In genomic region chr11:77994434-77995362, GRCh38 we compare ENCODE assay signal across 8 cellular contexts. TPM values are rescaled to one million over a fixed set of nuclear protein-coding genes. Genes with fewer than 3 reads are reported as not detected.
DNase-seq lines count a peak whose midpoint lies in the region; ATAC-seq and TF ChIP-seq lines count a peak whose summit lies in the region.

Gene INTS4 (minus strand): TSS chr11:77994668. CDS start chr11:77994643, 25 bp downstream.

- peaks cover 23% of the 10 kb centered on the region for H3K36me3 Mint-ChIP-seq in activated T-cell treated with anti-CD3 and anti-CD28 coated beads, Interleukin-2, amount 50 U/mL, for 24 hours (ENCODE audit: low read depth)

- no peak for TF ChIP-seq CTCF in epithelial cell of proximal tubule (conservative IDR thresholded peaks at IDR 0.05; ENCODE audit: low read depth, low read length)

- H3K9me3 Mint-ChIP-seq in activated T-cell treated with anti-CD3 and anti-CD28 coated beads, Interleukin-2, amount 50 U/mL, for 24 hours: no peaks in the 10 kb centered on the region

- no peaks in the 10 kb centered on the region for H3K27me3 Mint-ChIP-seq in activated T-cell treated with anti-CD3 and anti-CD28 coated beads, Interleukin-2, amount 50 U/mL, for 24 hours

- peak; percentile 98 for ATAC-seq in GM21717 (IDR thresholded peaks at IDR 0.05; ENCODE audit: unreplicated experiment)

- H3K4me1 Mint-ChIP-seq in activated T-cell treated with anti-CD3 and anti-CD28 coated beads, Interleukin-2, amount 50 U/mL, for 24 hours (ENCODE audit: low read depth): peaks cover 28% of the 10 kb centered on the region

- in situ Hi-C loops in KBM-7 (cut with MboI; ENCODE audit: low pct_unique_long_range_greater_than_20kb, low sequenced_read_pairs): no loop called here

- peak within 1 kb of the TSS; percentile 82 for H3K4me3 ChIP-seq in epithelial cell of proximal tubule (ENCODE audit: low read depth, low read length)

- peak within 1 kb of the TSS; percentile 96 for H3K4me3 Mint-ChIP-seq in activated T-cell treated with anti-CD3 and anti-CD28 coated beads, Interleukin-2, amount 50 U/mL, for 24 hours

- DNase-seq in DMS53 (lab: John Stamatoyannopoulos, UW) (peak; percentile 100), KBM-7 (peak; percentile 100), epithelial cell of proximal tubule (ENCODE audit: low read depth) (peak; percentile 98), mucosa of gallbladder (ENCODE audit: low spot score) (peak; percentile 99)
- peak; percentile 96 for DNase-seq in activated T-cell treated with anti-CD3 and anti-CD28 coated beads, Interleukin-2, amount 50 U/mL, for 24 hours
- peak; percentile 93 to 95 for DNase-seq in stimulated activated CD8-positive, alpha-beta memory T cell treated with anti-CD3 and anti-CD28 coated beads, Interleukin-4, amount 100 ng/mL, for 4 hours (ENCODE audit: low read depth in 2 of 2, low spot score in 1 of 2)

- H3K27ac Mint-ChIP-seq in activated T-cell treated with anti-CD3 and anti-CD28 coated beads, Interleukin-2, amount 50 U/mL, for 24 hours: peak within 1 kb of the TSS; percentile 92

TF ChIP-seq in PFSK-1, 5 proteins besides CTCF, POLR2A, EP300 and RAD21:
- TF ChIP-seq SIN3A (IDR thresholded peaks at IDR 0.05; ENCODE audit: borderline replicate concordance, insufficient read depth, low read length) (peak; percentile 90), REST (IDR thresholded peaks at IDR 0.05; ENCODE audit: insufficient read depth in 1 of 2, low read depth in 2 of 2, low read length in 2 of 2) (peak in 1 of 2 experiments; percentile 38; a peak in 2 of 4 replicates), FOXP2 (optimal IDR thresholded peaks at IDR 0.05; ENCODE audit: borderline replicate concordance, extremely low read depth, extremely low read length, insufficient read depth) (peak; percentile 92), TAF1 (IDR thresholded peaks at IDR 0.05; ENCODE audit: borderline replicate concordance, insufficient read depth, low read length) (peak; percentile 86), POLR2AphosphoS5 (IDR thresholded peaks at IDR 0.05; ENCODE audit: low read depth, low read length) (peak; percentile 86)

RNA-seq across cellular contexts. Expression of gene INTS4, which starts in this region (rescaled TPM):
- 46.9 TPM for polyA plus RNA-seq in PFSK-1 (2012; ENCODE audit: insufficient read length, low read depth)
- total RNA-seq in epithelial cell of proximal tubule (15.3 and 24.5 TPM in 2 replicates), mucosa of gallbladder (28.8 TPM)

Comparison
In these comparisons a context has a peak if more than half of its experiments do, and no peak if none do; other contexts are left out.
1. Peak in every context shown above with its lines: DNase-seq, ATAC-seq and H3K4me3 ChIP-seq.